Comparison of ENCODE assay signal across 1 cellular context in genomic region chr3:42300013-42300412, GRCh38.
TF ChIP-seq lines count a peak whose summit lies in the region.

No MANE protein-coding gene starts in this region.

TF ChIP-seq in HepG2, 621 proteins besides CTCF, POLR2A, EP300 and RAD21 (continued from another document):
- TF ChIP-seq, protein P1, sequence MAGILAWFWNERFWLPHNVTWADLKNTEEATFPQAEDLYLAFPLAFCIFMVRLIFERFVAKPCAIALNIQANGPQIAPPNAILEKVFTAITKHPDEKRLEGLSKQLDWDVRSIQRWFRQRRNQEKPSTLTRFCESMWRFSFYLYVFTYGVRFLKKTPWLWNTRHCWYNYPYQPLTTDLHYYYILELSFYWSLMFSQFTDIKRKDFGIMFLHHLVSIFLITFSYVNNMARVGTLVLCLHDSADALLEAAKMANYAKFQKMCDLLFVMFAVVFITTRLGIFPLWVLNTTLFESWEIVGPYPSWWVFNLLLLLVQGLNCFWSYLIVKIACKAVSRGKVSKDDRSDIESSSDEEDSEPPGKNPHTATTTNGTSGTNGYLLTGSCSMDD (CRISPR knock-in tag; IDR thresholded peaks at IDR 0.05): no peak
- TF ChIP-seq DBP (CRISPR knock-in tag; IDR thresholded peaks at IDR 0.05; ENCODE audit: not compliant biosample characterization): peak; percentile 48
- TF ChIP-seq ZNF841 (CRISPR knock-in tag; IDR thresholded peaks at IDR 0.05; ENCODE audit: borderline replicate concordance): 0 out of 2 replicates have a peak, but pooled peaks have one; percentile 36
- TF ChIP-seq MXD4 (CRISPR knock-in tag; IDR thresholded peaks at IDR 0.05): no peak
- TF ChIP-seq TSC22D2 (CRISPR knock-in tag; IDR thresholded peaks at IDR 0.05; ENCODE audit: borderline replicate concordance): 0 out of 2 replicates have a peak, but pooled peaks have one; percentile 77
- peak; percentile 58; the same call in 1 of the 2 replicates for TF ChIP-seq SALL1 (CRISPR knock-in tag; IDR thresholded peaks at IDR 0.05)
- TF ChIP-seq GFI1 (CRISPR knock-in tag; IDR thresholded peaks at IDR 0.05; ENCODE audit: borderline replicate concordance): no peak
- TF ChIP-seq THAP11 (CRISPR knock-in tag; IDR thresholded peaks at IDR 0.05): peak; percentile 31; the same call in 1 of the 2 replicates
- 0 out of 2 replicates have a peak, but pooled peaks have one; percentile 63 for TF ChIP-seq ZBTB49 (CRISPR knock-in tag; IDR thresholded peaks at IDR 0.05; ENCODE audit: borderline replicate concordance)
- TF ChIP-seq YEATS2 (CRISPR knock-in tag; IDR thresholded peaks at IDR 0.05; ENCODE audit: borderline replicate concordance): peak; percentile 45; the same call in 1 of the 2 replicates
- peak; percentile 91 to 99 for TF ChIP-seq REST (IDR thresholded peaks at IDR 0.05; ENCODE audit: borderline replicate concordance in 1 of 2, low read depth in 1 of 2, low read length in 2 of 2)
- TF ChIP-seq, protein P2, sequence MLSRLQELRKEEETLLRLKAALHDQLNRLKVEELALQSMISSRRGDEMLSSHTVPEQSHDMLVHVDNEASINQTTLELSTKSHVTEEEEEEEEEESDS (CRISPR knock-in tag; IDR thresholded peaks at IDR 0.05; ENCODE audit: borderline replicate concordance): no peak
- no peak for TF ChIP-seq NFKB2 (CRISPR knock-in tag; IDR thresholded peaks at IDR 0.05; ENCODE audit: borderline replicate concordance)
- TF ChIP-seq SAP130 (CRISPR knock-in tag; IDR thresholded peaks at IDR 0.05; ENCODE audit: low read depth): peak; percentile 40; the same call in 1 of the 2 replicates
- 0 out of 2 replicates have a peak, but pooled peaks have one; percentile 37 for TF ChIP-seq IRF2 (CRISPR knock-in tag; IDR thresholded peaks at IDR 0.05)
- no peak for TF ChIP-seq SRY (CRISPR knock-in tag; IDR thresholded peaks at IDR 0.05)
- peak; percentile 73; the same call in 1 of the 2 replicates for TF ChIP-seq ZBTB26 (CRISPR knock-in tag; IDR thresholded peaks at IDR 0.05; ENCODE audit: borderline replicate concordance)
- 0 out of 2 replicates have a peak, but pooled peaks have one; percentile 18 for TF ChIP-seq ELF3 (CRISPR knock-in tag; IDR thresholded peaks at IDR 0.05)
- 0 out of 2 replicates have a peak, but pooled peaks have one; percentile 20 for TF ChIP-seq ZNF281 (CRISPR knock-in tag; IDR thresholded peaks at IDR 0.05; ENCODE audit: borderline replicate concordance)
- TF ChIP-seq HDAC2 (CRISPR knock-in tag; IDR thresholded peaks at IDR 0.05): peak; percentile 47; the same call in 1 of the 2 replicates
- TF ChIP-seq ZNF792 (CRISPR knock-in tag; IDR thresholded peaks at IDR 0.05): peak; percentile 60; the same call in 1 of the 2 replicates
- TF ChIP-seq, protein P3, sequence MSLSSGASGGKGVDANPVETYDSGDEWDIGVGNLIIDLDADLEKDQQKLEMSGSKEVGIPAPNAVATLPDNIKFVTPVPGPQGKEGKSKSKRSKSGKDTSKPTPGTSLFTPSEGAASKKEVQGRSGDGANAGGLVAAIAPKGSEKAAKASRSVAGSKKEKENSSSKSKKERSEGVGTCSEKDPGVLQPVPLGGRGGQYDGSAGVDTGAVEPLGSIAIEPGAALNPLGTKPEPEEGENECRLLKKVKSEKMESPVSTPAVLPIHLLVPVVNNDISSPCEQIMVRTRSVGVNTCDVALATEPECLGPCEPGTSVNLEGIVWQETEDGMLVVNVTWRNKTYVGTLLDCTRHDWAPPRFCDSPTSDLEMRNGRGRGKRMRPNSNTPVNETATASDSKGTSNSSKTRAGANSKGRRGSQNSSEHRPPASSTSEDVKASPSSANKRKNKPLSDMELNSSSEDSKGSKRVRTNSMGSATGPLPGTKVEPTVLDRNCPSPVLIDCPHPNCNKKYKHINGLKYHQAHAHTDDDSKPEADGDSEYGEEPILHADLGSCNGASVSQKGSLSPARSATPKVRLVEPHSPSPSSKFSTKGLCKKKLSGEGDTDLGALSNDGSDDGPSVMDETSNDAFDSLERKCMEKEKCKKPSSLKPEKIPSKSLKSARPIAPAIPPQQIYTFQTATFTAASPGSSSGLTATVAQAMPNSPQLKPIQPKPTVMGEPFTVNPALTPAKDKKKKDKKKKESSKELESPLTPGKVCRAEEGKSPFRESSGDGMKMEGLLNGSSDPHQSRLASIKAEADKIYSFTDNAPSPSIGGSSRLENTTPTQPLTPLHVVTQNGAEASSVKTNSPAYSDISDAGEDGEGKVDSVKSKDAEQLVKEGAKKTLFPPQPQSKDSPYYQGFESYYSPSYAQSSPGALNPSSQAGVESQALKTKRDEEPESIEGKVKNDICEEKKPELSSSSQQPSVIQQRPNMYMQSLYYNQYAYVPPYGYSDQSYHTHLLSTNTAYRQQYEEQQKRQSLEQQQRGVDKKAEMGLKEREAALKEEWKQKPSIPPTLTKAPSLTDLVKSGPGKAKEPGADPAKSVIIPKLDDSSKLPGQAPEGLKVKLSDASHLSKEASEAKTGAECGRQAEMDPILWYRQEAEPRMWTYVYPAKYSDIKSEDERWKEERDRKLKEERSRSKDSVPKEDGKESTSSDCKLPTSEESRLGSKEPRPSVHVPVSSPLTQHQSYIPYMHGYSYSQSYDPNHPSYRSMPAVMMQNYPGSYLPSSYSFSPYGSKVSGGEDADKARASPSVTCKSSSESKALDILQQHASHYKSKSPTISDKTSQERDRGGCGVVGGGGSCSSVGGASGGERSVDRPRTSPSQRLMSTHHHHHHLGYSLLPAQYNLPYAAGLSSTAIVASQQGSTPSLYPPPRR (CRISPR knock-in tag; IDR thresholded peaks at IDR 0.05; ENCODE audit: borderline replicate concordance): no peak
- 0 out of 2 replicates have a peak, but pooled peaks have one; percentile 47 for TF ChIP-seq KLF6 (CRISPR knock-in tag; IDR thresholded peaks at IDR 0.05)
TF ChIP-seq in HepG2: peak in this region for 50.
